ENCODE assay signal across 18 cellular contexts in the genomic region with DNA sequence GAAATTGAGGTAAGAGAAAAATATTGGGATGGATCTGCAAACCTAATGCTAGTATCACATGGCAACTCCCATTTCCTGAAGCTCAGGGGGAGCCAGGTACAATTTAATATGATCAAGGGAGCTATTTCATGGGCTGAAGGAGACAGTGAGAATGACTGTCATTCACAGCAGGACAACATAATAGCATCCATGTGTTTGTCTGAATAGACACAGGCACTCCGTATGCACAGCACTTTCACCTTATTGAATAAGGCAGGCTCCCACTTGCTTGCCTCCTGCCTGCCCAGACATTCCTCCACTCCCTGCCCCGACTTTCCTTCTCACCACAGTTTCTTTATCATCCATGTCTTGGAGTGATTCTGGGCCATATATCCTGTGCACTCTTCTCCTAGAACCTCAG.
"Had no signal": no experiment of that assay in that cellular context is flagged by ENCODE, and none has a peak within 500 bp of the region (broad histone marks: within the 10 kb centered on the region; RNA-seq: fewer than 3 reads in every experiment).

No MANE protein-coding gene starts in this region.

- ATAC-seq: gastrocnemius medialis; heart right ventricle; left lobe of liver; mucosa of descending colon; naive thymus-derived CD8-positive, alpha-beta T cell had no signal

- DNase-seq: colonic mucosa; dermis blood vessel endothelial cell; gastrocnemius medialis; heart right ventricle; hypothalamus; mammary epithelial cell; mucosa of descending colon; naive thymus-derived CD8-positive, alpha-beta T cell; posterior cingulate gyrus; sigmoid colon; stimulated activated CD4-positive, alpha-beta T cell treated with anti-CD3 and anti-CD28 coated beads, Interleukin-2, amount 100 ng/mL, for 24 hours; stimulated activated CD4-positive, alpha-beta T cell treated with anti-CD3 and anti-CD28 coated beads, Interleukin-4, amount 100 ng/mL, for 4 hours; stimulated activated naive CD4-positive, alpha-beta T cell; stomach; substantia nigra; transverse colon had no signal

- H3K4me3 Mint-ChIP-seq: naive thymus-derived CD8-positive, alpha-beta T cell; neural crest cell had no signal

- H3K27ac Mint-ChIP-seq: naive thymus-derived CD8-positive, alpha-beta T cell had no signal

- H3K9me3 Mint-ChIP-seq: neural crest cell had no signal
